ENCODE assay signal across 8 cellular contexts in genomic region chr1:182054698-182055326, GRCh38. TPM values are rescaled to one million over a fixed set of nuclear protein-coding genes. Genes with fewer than 3 reads are reported as not detected.
DNase-seq lines count a peak whose midpoint lies in the region; ATAC-seq, FAIRE-seq and TF ChIP-seq lines count a peak whose summit lies in the region.

No MANE protein-coding gene starts in this region.

- TF ChIP-seq POLR2A in HCT116 (IDR thresholded peaks at IDR 0.05; ENCODE audit: borderline replicate concordance, extremely low read depth, insufficient read depth, insufficient read length): no peak

- no peak for FAIRE-seq in kidney (lab: Jason Lieb, UNC)

- no peaks in the 10 kb centered on the region for H3K79me2 ChIP-seq in HCT116 (ENCODE audit: insufficient read depth, low read length)

- no peaks in the 10 kb centered on the region for H4K20me1 ChIP-seq in HCT116 (ENCODE audit: insufficient read depth)

- H3K9me3 Mint-ChIP-seq in stimulated activated naive B cell treated with anti-CD40 and anti-IgM and Interleukin-4, amounts not matched to agents 10 μg/mL and 1 μg/mL and 100 μg/mL, for 72 hours: no peaks in the 10 kb centered on the region

- TF ChIP-seq CTCF in HCT116 (IDR thresholded peaks at IDR 0.05 in 2 of 3, conservative IDR thresholded peaks at IDR 0.05 in 1 of 3; ENCODE audit: borderline replicate concordance in 1 of 3, insufficient read depth in 1 of 3, low read depth in 2 of 3, low read length in 2 of 3): peak; percentile 51 to 68 (median 60); a peak in 5 of 6 replicates
- TF ChIP-seq CTCF in kidney (IDR thresholded peaks at IDR 0.05; ENCODE audit: borderline replicate concordance, extremely low read depth, insufficient read depth): peak; percentile 42

- intact Hi-C loops in HCT116 (cut with micrococcal nuclease): loop anchor here (1.0 kb wide), 1 partner anchor 576 kb away; no protein-coding TSS in a partner anchor
- intact Hi-C loops in kidney (cut with DNase I): no loop called here

- ATAC-seq in HCT116 (peak; percentile 84), HG02678 (IDR thresholded peaks at IDR 0.05; ENCODE audit: unreplicated experiment) (no peak)
- ATAC-seq in stimulated activated naive B cell treated with anti-CD40 and anti-IgM and Interleukin-4, amounts not matched to agents 10 μg/mL and 1 μg/mL and 100 μg/mL, for 72 hours (replicated peaks): peak; percentile 64 to 72

- H3K36me3 ChIP-seq in HCT116 (ENCODE audit: control insufficient read depth in 1 of 2, insufficient read depth in 2 of 2, low read length in 2 of 2) (no peaks in the 10 kb centered on the region), kidney (ENCODE audit: control insufficient read depth in 1 of 2, insufficient read depth in 2 of 2, low read length in 2 of 2) (no peaks in the 10 kb centered on the region)

- DNase-seq in NCI-H187 (lab: John Stamatoyannopoulos, UW) (peak; percentile 8 to 60), NCI-H187 treated with DMSO at 0.1 percent for 48 hours (lab: John Stamatoyannopoulos, UW) (no peak), HCT116 (ENCODE audit: low read depth, low spot score) (peak; percentile 26), NCI-H82 (lab: John Stamatoyannopoulos, UW) (peak; percentile 91), kidney (no peak)
- DNase-seq in activated naive CD4-positive, alpha-beta T cell treated with Interleukin-2 at 50 U/mL for 16 hours: peak; percentile 49
- DNase-seq in stimulated activated naive B cell treated with anti-CD40 and anti-IgM and Interleukin-4, amounts not matched to agents 10 μg/mL and 1 μg/mL and 100 μg/mL, for 72 hours: peak; percentile 17

- no peak overlapping the region for H3K4me3 Mint-ChIP-seq in stimulated activated naive B cell treated with anti-CD40 and anti-IgM and Interleukin-4, amounts not matched to agents 10 μg/mL and 1 μg/mL and 100 μg/mL, for 72 hours

- H3K27ac ChIP-seq in HCT116 (ENCODE audit: low read depth, low read length): no peak overlapping the region
- no peak overlapping the region for H3K27ac ChIP-seq in kidney (ENCODE audit: low read depth in 2 of 2, low read length in 2 of 2)

- H3K4me2 ChIP-seq in HCT116 (ENCODE audit: low read length): no peak overlapping the region

- CTCF ChIA-PET in HCT116 (lab: Charles Lee): interaction anchor here (0.7 to 1.8 kb wide), 19 partner anchors 10 to 730 kb away, joined by 3 to 18 read pairs (median 4); no protein-coding TSS in a partner anchor

- no peak overlapping the region for H2AFZ ChIP-seq in HCT116 (ENCODE audit: low read depth, low read length, poor library complexity, severe bottlenecking)

- H3K36me3 Mint-ChIP-seq in stimulated activated naive B cell treated with anti-CD40 and anti-IgM and Interleukin-4, amounts not matched to agents 10 μg/mL and 1 μg/mL and 100 μg/mL, for 72 hours: no peaks in the 10 kb centered on the region

- RAD21 ChIA-PET in HCT116 (lab: Charles Lee; ENCODE audit: low non-redundant PET in 1 of 2, low total read pairs in 2 of 2, uncharacterized antibody in 2 of 2, unreplicated experiment in 2 of 2): interaction anchor here in 1 of 2 experiments (0.6 to 1.3 kb wide), 2 partner anchors 576 to 605 kb away, joined by 3 read pairs; no protein-coding TSS in a partner anchor

- POLR2A ChIA-PET in HCT116 (lab: Charles Lee): interaction anchor here (0.9 to 1.3 kb wide), 2 partner anchors 25 to 26 kb away, joined by 4 read pairs; no protein-coding TSS in a partner anchor

- H3K9ac ChIP-seq in HCT116 (ENCODE audit: low read length): no peak overlapping the region
- no peak overlapping the region for H3K9ac ChIP-seq in kidney (ENCODE audit: low read length in 2 of 2)

- TF ChIP-seq RAD21 in HCT116 (IDR thresholded peaks at IDR 0.05; ENCODE audit: low read depth): peak; percentile 70

- H3K27ac Mint-ChIP-seq in stimulated activated naive B cell treated with anti-CD40 and anti-IgM and Interleukin-4, amounts not matched to agents 10 μg/mL and 1 μg/mL and 100 μg/mL, for 72 hours: no peak overlapping the region

- H3K9me2 ChIP-seq in HCT116 (ENCODE audit: insufficient read depth): no peaks in the 10 kb centered on the region

- H3K4me3 ChIP-seq in HCT116 (replicated peaks in 1 of 2; ENCODE audit: low read depth in 1 of 2, low read length in 2 of 2): no peak overlapping the region
- H3K4me3 ChIP-seq in kidney (ENCODE audit: low read length in 2 of 2): no peak overlapping the region

- H3K27me3 Mint-ChIP-seq in stimulated activated naive B cell treated with anti-CD40 and anti-IgM and Interleukin-4, amounts not matched to agents 10 μg/mL and 1 μg/mL and 100 μg/mL, for 72 hours: peaks cover 33 to 55% of the 10 kb centered on the region in 2 donors

- no peaks in the 10 kb centered on the region for H3K27me3 ChIP-seq in HCT116 (ENCODE audit: insufficient read depth, low read length)

- peaks cover 0 to 4% of the 10 kb centered on the region in 2 donors for H3K4me1 Mint-ChIP-seq in stimulated activated naive B cell treated with anti-CD40 and anti-IgM and Interleukin-4, amounts not matched to agents 10 μg/mL and 1 μg/mL and 100 μg/mL, for 72 hours

- H3K4me1 ChIP-seq in HCT116 (ENCODE audit: control insufficient read depth in 1 of 2, insufficient read depth in 2 of 2, low read length in 2 of 2) (no peaks in the 10 kb centered on the region), kidney (ENCODE audit: control insufficient read depth in 1 of 2, insufficient read depth in 1 of 2, low read depth in 1 of 2, low read length in 2 of 2) (no peaks in the 10 kb centered on the region)

- BruUV-seq in HCT116 (replicated peaks; lab: Mats Ljungman, UMichigan): no TSS peak

- no peaks in the 10 kb centered on the region for H3K9me3 ChIP-seq in HCT116 (ENCODE audit: control insufficient read depth in 1 of 2, insufficient read depth in 1 of 2, low read depth in 1 of 2, low read length in 2 of 2)
- H3K9me3 ChIP-seq in kidney (ENCODE audit: control insufficient read depth in 1 of 2, low read length in 2 of 2): no peaks in the 10 kb centered on the region

TF ChIP-seq in HCT116, 20 proteins besides CTCF, POLR2A, EP300 and RAD21:
- TF ChIP-seq ZFX (IDR thresholded peaks at IDR 0.05) (no peak), SP1 (IDR thresholded peaks at IDR 0.05; ENCODE audit: low read depth) (0 out of 2 replicates have a peak, but pooled peaks have one; percentile 11), CBX3 (IDR thresholded peaks at IDR 0.05; ENCODE audit: low read depth) (0 out of 2 replicates have a peak, but pooled peaks have one; percentile 39)

RNA-seq across cellular contexts. Expression of gene ZNF648, which starts 6.7 kb away (rescaled TPM):
- total RNA-seq in HCT116 (2021; ENCODE audit: unreplicated experiment): 0.57 TPM
- polyA plus RNA-seq in HCT116 (2012): 0.16 and 0.22 TPM in 2 replicates
- not detected for total RNA-seq in kidney
- polyA plus RNA-seq in kidney (ENCODE audit: insufficient read depth, low read depth, low replicate concordance): not detected

Comparison
In these comparisons a context has a peak if more than half of its experiments do, and no peak if none do; other contexts are left out.
1. DNase-seq: peak in NCI-H187 (2 of 2), HCT116 (single experiment), NCI-H82 (single experiment), activated naive CD4-positive, alpha-beta T cell treated with Interleukin-2 at 50 U/mL for 16 hours (single experiment) and stimulated activated naive B cell treated with anti-CD40 and anti-IgM and Interleukin-4, amounts not matched to agents 10 μg/mL and 1 μg/mL and 100 μg/mL, for 72 hours (single experiment); none in NCI-H187 treated with DMSO at 0.1 percent for 48 hours (single experiment) and kidney (single experiment).